ENCODE assay signal across 1 cellular context in genomic region chr11:115548878-115549528, GRCh38.
A peak's percentile ranks its signal among the peaks of the same experiment; 100 is the strongest.
TF ChIP-seq lines count a peak whose summit lies in the region.

No MANE protein-coding gene starts in this region.

TF ChIP-seq in H1, 55 proteins besides CTCF, POLR2A, EP300 and RAD21:
- TF ChIP-seq TAF7 (optimal IDR thresholded peaks at IDR 0.05; ENCODE audit: borderline replicate concordance, low read depth, low read length) (no peak), HDAC6 (IDR thresholded peaks at IDR 0.05; ENCODE audit: low read depth, low read length) (no peak), ASH2L (IDR thresholded peaks at IDR 0.05; ENCODE audit: low read length) (peak; percentile 40), KDM1A (IDR thresholded peaks at IDR 0.05; ENCODE audit: borderline replicate concordance, low read length) (0 out of 2 replicates have a peak, but pooled peaks have one; percentile 11), SP1 (IDR thresholded peaks at IDR 0.05; ENCODE audit: low read depth, low read length) (peak; percentile 47; the same call in 1 of the 2 replicates), FOSL1 (IDR thresholded peaks at IDR 0.05; ENCODE audit: insufficient read depth, low read depth, low read length) (no peak), KDM5A (IDR thresholded peaks at IDR 0.05; ENCODE audit: low read length) (no peak), SP2 (IDR thresholded peaks at IDR 0.05; ENCODE audit: low read length) (no peak), EGR1 (IDR thresholded peaks at IDR 0.05; ENCODE audit: borderline replicate concordance, low read depth, low read length) (peak; percentile 71; the same call in 1 of the 2 replicates), YY1 (IDR thresholded peaks at IDR 0.05; ENCODE audit: low read depth, low read length) (no peak)
